1 cellular context compared by ENCODE assay signal in the genomic region with DNA sequence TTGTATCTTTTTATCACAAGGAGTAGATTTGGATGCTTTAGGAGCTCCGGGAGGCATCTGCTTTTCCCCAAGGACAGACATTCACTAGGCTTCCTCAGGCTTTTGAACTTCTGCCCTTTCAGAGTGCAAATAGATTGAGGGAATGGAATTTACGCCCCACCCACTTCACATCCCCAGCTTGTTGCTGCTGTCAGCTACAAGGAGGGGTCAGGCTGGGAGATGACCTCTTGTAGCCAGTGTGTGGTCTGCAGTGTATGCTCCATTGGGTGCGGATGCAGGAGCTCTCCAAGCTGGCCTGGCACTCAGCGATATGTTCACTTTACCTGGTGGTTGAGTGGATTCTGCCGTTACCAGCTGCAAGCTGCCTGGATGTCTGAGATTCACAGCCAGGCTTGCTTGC.
TF ChIP-seq lines count a peak whose summit lies in the region.

No MANE protein-coding gene starts in this region.

TF ChIP-seq in IMR-90, 13 proteins besides CTCF, POLR2A, EP300 and RAD21:
- TF ChIP-seq RCOR1 (IDR thresholded peaks at IDR 0.05; ENCODE audit: insufficient replicate concordance, low read length) = no peak
- no peak for TF ChIP-seq NFE2L2 (IDR thresholded peaks at IDR 0.05; ENCODE audit: low read depth, low read length)
- TF ChIP-seq, protein P1, sequence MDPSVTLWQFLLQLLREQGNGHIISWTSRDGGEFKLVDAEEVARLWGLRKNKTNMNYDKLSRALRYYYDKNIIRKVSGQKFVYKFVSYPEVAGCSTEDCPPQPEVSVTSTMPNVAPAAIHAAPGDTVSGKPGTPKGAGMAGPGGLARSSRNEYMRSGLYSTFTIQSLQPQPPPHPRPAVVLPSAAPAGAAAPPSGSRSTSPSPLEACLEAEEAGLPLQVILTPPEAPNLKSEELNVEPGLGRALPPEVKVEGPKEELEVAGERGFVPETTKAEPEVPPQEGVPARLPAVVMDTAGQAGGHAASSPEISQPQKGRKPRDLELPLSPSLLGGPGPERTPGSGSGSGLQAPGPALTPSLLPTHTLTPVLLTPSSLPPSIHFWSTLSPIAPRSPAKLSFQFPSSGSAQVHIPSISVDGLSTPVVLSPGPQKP (IDR thresholded peaks at IDR 0.05; ENCODE audit: borderline replicate concordance, low read depth, low read length) = no peak
- TF ChIP-seq MAZ (IDR thresholded peaks at IDR 0.05; ENCODE audit: borderline replicate concordance, low read depth, low read length) = no peak
- TF ChIP-seq SMC3 (IDR thresholded peaks at IDR 0.05; ENCODE audit: low read depth, low read length) = no peak
- no peak for TF ChIP-seq MAFK (IDR thresholded peaks at IDR 0.05; ENCODE audit: low read depth, low read length)
